ENCODE assay signal across 26 cellular contexts in genomic region chr10:411597-411996, GRCh38.
"Had no signal": no experiment of that assay in that cellular context is flagged by ENCODE, and none has a peak within 500 bp of the region (broad histone marks: within the 10 kb centered on the region; RNA-seq: fewer than 3 reads in every experiment).

No MANE protein-coding gene starts in this region.

- H3K27ac ChIP-seq: brain microvascular endothelial cell, WERI-Rb-1 had no signal

- ATAC-seq: activated CD8-positive, alpha-beta memory T cell treated with anti-CD3 and anti-CD28 coated beads, Interleukin-2, amount 10 ng/mL, durations not matched to agents 7 days and 5 days; activated naive CD8-positive, alpha-beta T cell treated with anti-CD3 and anti-CD28 coated beads, Interleukin-2, amount 50 U/mL, for 24 hours had no signal

- H3K27me3 Mint-ChIP-seq: activated CD4-positive, alpha-beta memory T cell treated with anti-CD3 and anti-CD28 coated beads, Interleukin-2, amount 10 ng/mL, durations not matched to agents 7 days and 5 days had no signal

- H3K4me1 Mint-ChIP-seq: activated CD4-positive, alpha-beta memory T cell treated with anti-CD3 and anti-CD28 coated beads, Interleukin-2, amount 10 ng/mL, durations not matched to agents 7 days and 5 days; activated CD8-positive, alpha-beta memory T cell treated with anti-CD3 and anti-CD28 coated beads, Interleukin-2, amount 10 ng/mL, durations not matched to agents 7 days and 5 days; activated naive CD4-positive, alpha-beta T cell treated with anti-CD3 and anti-CD28 coated beads, Interleukin-2, amount 10 ng/mL, durations not matched to agents 7 days and 5 days; activated naive CD8-positive, alpha-beta T cell treated with anti-CD3 and anti-CD28 coated beads, Interleukin-2, amount 50 U/mL, for 24 hours had no signal

- H3K4me3 Mint-ChIP-seq: activated CD4-positive, alpha-beta memory T cell treated with anti-CD3 and anti-CD28 coated beads, Interleukin-2, amount 10 ng/mL, durations not matched to agents 7 days and 5 days; activated CD8-positive, alpha-beta memory T cell treated with anti-CD3 and anti-CD28 coated beads, Interleukin-2, amount 10 ng/mL, durations not matched to agents 7 days and 5 days; activated naive CD4-positive, alpha-beta T cell treated with anti-CD3 and anti-CD28 coated beads, Interleukin-2, amount 10 ng/mL, durations not matched to agents 7 days and 5 days; activated naive CD8-positive, alpha-beta T cell; activated naive CD8-positive, alpha-beta T cell treated with anti-CD3 and anti-CD28 coated beads, Interleukin-2, amount 50 U/mL, for 24 hours had no signal

- DNase-seq: activated CD4-positive, alpha-beta memory T cell treated with anti-CD3 and anti-CD28 coated beads, Interleukin-2, amount 10 ng/mL, durations not matched to agents 7 days and 5 days; activated CD4-positive, alpha-beta T cell treated with anti-CD3 and anti-CD28 coated beads for 1 hour; activated CD4-positive, alpha-beta T cell treated with anti-CD3 and anti-CD28 coated beads for 48 hours; activated CD4-positive, CD25-positive, alpha-beta regulatory T cell; activated CD8-positive, alpha-beta memory T cell treated with anti-CD3 and anti-CD28 coated beads for 24 hours; activated CD8-positive, alpha-beta memory T cell treated with anti-CD3 and anti-CD28 coated beads, Interleukin-2, amount 10 ng/mL, durations not matched to agents 7 days and 5 days; activated CD8-positive, alpha-beta memory T cell treated with anti-CD3 and anti-CD28 coated beads, Interleukin-2, amount 50 U/mL, for 48 hours; activated effector memory CD4-positive, alpha-beta T cell treated with Interleukin-2 at 50 U/mL for 16 hours; activated naive CD4-positive, alpha-beta T cell treated with anti-CD3 and anti-CD28 coated beads, Interleukin-2, amount 10 ng/mL, durations not matched to agents 7 days and 5 days; activated naive CD8-positive, alpha-beta T cell treated with anti-CD3 and anti-CD28 coated beads, Interleukin-2, amount 50 U/mL, for 24 hours; activated T-cell treated with anti-CD3 and anti-CD28 coated beads, Interleukin-2, amount 50 U/mL, for 48 hours; anterior cingulate cortex; brain microvascular endothelial cell; central memory CD4-positive, alpha-beta T cell; NCI-H1048; NCI-H1105 treated with DMSO at 0.1 percent for 48 hours; NCI-H1436; NCI-H1694; NCI-H2029; NCI-H345; NCI-H524 treated with DMSO at 0.1 percent for 48 hours; NK-92 treated with Interleukin-12 subunit alpha and Interleukin-12 subunit beta, amount 100 ng/mL, for 24 hours; Right ventricle myocardium superior; T1000; WERI-Rb-1 had no signal

- H3K36me3 Mint-ChIP-seq: activated CD8-positive, alpha-beta memory T cell treated with anti-CD3 and anti-CD28 coated beads, Interleukin-2, amount 10 ng/mL, durations not matched to agents 7 days and 5 days; activated naive CD4-positive, alpha-beta T cell treated with anti-CD3 and anti-CD28 coated beads, Interleukin-2, amount 10 ng/mL, durations not matched to agents 7 days and 5 days had no signal

- H3K27ac Mint-ChIP-seq: activated CD4-positive, alpha-beta memory T cell treated with anti-CD3 and anti-CD28 coated beads, Interleukin-2, amount 10 ng/mL, durations not matched to agents 7 days and 5 days; activated CD8-positive, alpha-beta memory T cell treated with anti-CD3 and anti-CD28 coated beads, Interleukin-2, amount 10 ng/mL, durations not matched to agents 7 days and 5 days; activated naive CD4-positive, alpha-beta T cell treated with anti-CD3 and anti-CD28 coated beads, Interleukin-2, amount 10 ng/mL, durations not matched to agents 7 days and 5 days; activated naive CD8-positive, alpha-beta T cell; activated naive CD8-positive, alpha-beta T cell treated with anti-CD3 and anti-CD28 coated beads, Interleukin-2, amount 50 U/mL, for 24 hours had no signal

- H3K27me3 ChIP-seq: brain microvascular endothelial cell had no signal

- H3K9me3 Mint-ChIP-seq: activated CD4-positive, alpha-beta memory T cell treated with anti-CD3 and anti-CD28 coated beads, Interleukin-2, amount 10 ng/mL, durations not matched to agents 7 days and 5 days; activated naive CD4-positive, alpha-beta T cell treated with anti-CD3 and anti-CD28 coated beads, Interleukin-2, amount 10 ng/mL, durations not matched to agents 7 days and 5 days; activated naive CD8-positive, alpha-beta T cell treated with anti-CD3 and anti-CD28 coated beads, Interleukin-2, amount 50 U/mL, for 24 hours had no signal
